8 cellular contexts compared by ENCODE assay signal in the genomic region with DNA sequence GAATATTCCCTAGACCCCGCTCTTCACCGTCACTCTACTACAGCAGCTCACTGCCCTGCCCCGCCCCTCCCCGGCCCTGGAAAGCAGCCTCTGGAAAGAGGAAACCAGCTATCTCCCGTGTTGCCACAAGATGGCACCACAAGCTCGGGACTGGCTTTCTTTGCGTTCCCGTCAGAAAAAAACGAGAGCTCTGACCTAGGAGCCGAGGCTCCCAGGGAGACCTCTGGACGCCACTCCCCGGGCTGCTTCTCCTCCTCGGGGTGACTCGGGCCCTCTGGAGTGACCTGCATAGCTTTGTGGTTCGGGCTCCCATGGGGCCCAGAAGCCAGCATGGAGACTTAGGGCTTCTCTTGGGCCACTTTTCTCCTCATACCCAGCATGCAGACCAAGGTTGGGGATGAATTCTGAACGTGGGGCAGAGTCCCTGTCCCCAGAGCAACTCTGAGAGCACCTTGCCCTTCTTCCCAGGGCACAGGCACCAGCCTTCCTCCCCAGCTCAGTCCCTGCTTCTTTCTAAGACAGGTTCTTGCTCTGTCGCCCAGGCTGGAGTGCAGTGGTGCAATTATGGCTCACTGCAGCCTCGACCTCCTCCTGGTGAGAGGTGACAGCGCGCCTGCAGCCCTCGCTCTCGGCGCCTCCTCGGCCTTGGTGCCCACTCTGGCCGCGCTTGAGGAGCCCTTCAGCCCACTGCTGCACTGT. TPM values are rescaled to one million over a fixed set of nuclear protein-coding genes. Genes with fewer than 3 reads are reported as not detected.
DNase-seq lines count a peak whose midpoint lies in the region; ATAC-seq and TF ChIP-seq lines count a peak whose summit lies in the region.

No MANE protein-coding gene starts in this region.

- peak overlapping the region in 3 of 4 donors; percentile 16 to 56 (median 18) for H3K4me3 ChIP-seq in esophagus squamous epithelium

- H3K36me3 Mint-ChIP-seq in natural killer cell = no peaks in the 10 kb centered on the region
- H3K36me3 Mint-ChIP-seq in stimulated activated memory B cell treated with anti-CD40 and anti-IgM and Interleukin-4, amounts not matched to agents 10 μg/mL and 1 μg/mL and 100 μg/mL, for 72 hours = no peaks in the 10 kb centered on the region

- H3K36me3 ChIP-seq in esophagus squamous epithelium = no peaks in the 10 kb centered on the region

- TF ChIP-seq CTCF in esophagus squamous epithelium (IDR thresholded peaks at IDR 0.05) (peak; percentile 70 to 93 (median 87)), natural killer cell (IDR thresholded peaks at IDR 0.05) (peak; percentile 77)

- no peak for TF ChIP-seq EP300 in Ishikawa (IDR thresholded peaks at IDR 0.05; ENCODE audit: borderline replicate concordance)

- H3K27ac ChIP-seq in esophagus squamous epithelium = no peak overlapping the region

- H3K9me3 Mint-ChIP-seq in natural killer cell = no peaks in the 10 kb centered on the region
- H3K9me3 Mint-ChIP-seq in stimulated activated memory B cell treated with anti-CD40 and anti-IgM and Interleukin-4, amounts not matched to agents 10 μg/mL and 1 μg/mL and 100 μg/mL, for 72 hours = no peaks in the 10 kb centered on the region

- peaks cover 0 to 13% (median 0%) of the 10 kb centered on the region in 4 donors for H3K27me3 ChIP-seq in esophagus squamous epithelium

- H3K27me3 Mint-ChIP-seq in natural killer cell (ENCODE audit: low read depth in 2 of 2) = peaks cover 26% of the 10 kb centered on the region in 2 donors
- H3K27me3 Mint-ChIP-seq in stimulated activated memory B cell treated with anti-CD40 and anti-IgM and Interleukin-4, amounts not matched to agents 10 μg/mL and 1 μg/mL and 100 μg/mL, for 72 hours = peaks cover 33% of the 10 kb centered on the region

- TF ChIP-seq POLR2A in esophagus squamous epithelium (IDR thresholded peaks at IDR 0.05) = no peak

- 8 to 30% methylated on average over 12 to 13 of the region's 26 CpGs for WGBS in esophagus squamous epithelium, 2 donors

- ATAC-seq in natural killer cell (peak; percentile 80 to 91 (median 88)), HG03571 (IDR thresholded peaks at IDR 0.05; ENCODE audit: unreplicated experiment) (no peak)
- peak; percentile 75 for ATAC-seq in stimulated activated memory B cell treated with anti-CD40 and anti-IgM and Interleukin-4, amounts not matched to agents 10 μg/mL and 1 μg/mL and 100 μg/mL, for 72 hours

- H3K4me1 ChIP-seq in esophagus squamous epithelium = peaks cover 8 to 14% (median 11%) of the 10 kb centered on the region in 3 donors

- H3K4me1 Mint-ChIP-seq in natural killer cell = peaks cover 0 to 7% of the 10 kb centered on the region in 2 donors
- peaks cover 26% of the 10 kb centered on the region for H3K4me1 Mint-ChIP-seq in stimulated activated memory B cell treated with anti-CD40 and anti-IgM and Interleukin-4, amounts not matched to agents 10 μg/mL and 1 μg/mL and 100 μg/mL, for 72 hours

- no peak overlapping the region for H3K4me3 Mint-ChIP-seq in natural killer cell
- H3K4me3 Mint-ChIP-seq in stimulated activated memory B cell treated with anti-CD40 and anti-IgM and Interleukin-4, amounts not matched to agents 10 μg/mL and 1 μg/mL and 100 μg/mL, for 72 hours = peak overlapping the region; percentile 59

- intact Hi-C loops in esophagus squamous epithelium (cut with DNase I) = no loop called here
- intact Hi-C loops in natural killer cell (cut with micrococcal nuclease) = loop anchor here (5.0 kb wide), 1 partner anchor 349 kb away; no protein-coding TSS in a partner anchor

- no peak overlapping the region for H3K27ac Mint-ChIP-seq in natural killer cell
- peak overlapping the region; percentile 8 for H3K27ac Mint-ChIP-seq in stimulated activated memory B cell treated with anti-CD40 and anti-IgM and Interleukin-4, amounts not matched to agents 10 μg/mL and 1 μg/mL and 100 μg/mL, for 72 hours

- peak; percentile 99 for TF ChIP-seq RAD21 in Ishikawa (IDR thresholded peaks at IDR 0.05; ENCODE audit: low read depth)

- DNase-seq in DMS153 (lab: John Stamatoyannopoulos, UW) (peak; percentile 52), OCI-M2 (lab: John Stamatoyannopoulos, UW; ENCODE audit: unreplicated experiment) (peak; percentile 24), esophagus squamous epithelium (lab: John Stamatoyannopoulos, UW) (no peak), natural killer cell (peak; percentile 58)
- DNase-seq in activated T-cell treated with anti-CD3 and anti-CD28 coated beads, Interleukin-2, amount 50 U/mL, for 1 hour = peak; percentile 81

- H3K9me3 ChIP-seq in esophagus squamous epithelium = no peaks in the 10 kb centered on the region

TF ChIP-seq in Ishikawa, 13 proteins besides CTCF, POLR2A, EP300 and RAD21:
- TF ChIP-seq, protein P1, sequence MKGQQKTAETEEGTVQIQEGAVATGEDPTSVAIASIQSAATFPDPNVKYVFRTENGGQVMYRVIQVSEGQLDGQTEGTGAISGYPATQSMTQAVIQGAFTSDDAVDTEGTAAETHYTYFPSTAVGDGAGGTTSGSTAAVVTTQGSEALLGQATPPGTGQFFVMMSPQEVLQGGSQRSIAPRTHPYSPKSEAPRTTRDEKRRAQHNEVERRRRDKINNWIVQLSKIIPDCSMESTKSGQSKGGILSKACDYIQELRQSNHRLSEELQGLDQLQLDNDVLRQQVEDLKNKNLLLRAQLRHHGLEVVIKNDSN (IDR thresholded peaks at IDR 0.05) = no peak
- TF ChIP-seq TCF12 (IDR thresholded peaks at IDR 0.05; ENCODE audit: low read depth) (no peak), FOXM1 (IDR thresholded peaks at IDR 0.05; ENCODE audit: borderline replicate concordance, low read depth) (no peak), EGR1 (IDR thresholded peaks at IDR 0.05) (no peak), CREB1 (IDR thresholded peaks at IDR 0.05; ENCODE audit: low read depth) (no peak), TAF1 (IDR thresholded peaks at IDR 0.05; ENCODE audit: low read depth) (no peak), ZBTB7A (IDR thresholded peaks at IDR 0.05; ENCODE audit: low read depth) (no peak), MAX (IDR thresholded peaks at IDR 0.05) (no peak), CEBPB (IDR thresholded peaks at IDR 0.05) (no peak), NFIC (IDR thresholded peaks at IDR 0.05) (no peak), YY1 (IDR thresholded peaks at IDR 0.05; ENCODE audit: low read depth) (no peak), TEAD4 (IDR thresholded peaks at IDR 0.05) (no peak)
- TF ChIP-seq, protein P2, sequence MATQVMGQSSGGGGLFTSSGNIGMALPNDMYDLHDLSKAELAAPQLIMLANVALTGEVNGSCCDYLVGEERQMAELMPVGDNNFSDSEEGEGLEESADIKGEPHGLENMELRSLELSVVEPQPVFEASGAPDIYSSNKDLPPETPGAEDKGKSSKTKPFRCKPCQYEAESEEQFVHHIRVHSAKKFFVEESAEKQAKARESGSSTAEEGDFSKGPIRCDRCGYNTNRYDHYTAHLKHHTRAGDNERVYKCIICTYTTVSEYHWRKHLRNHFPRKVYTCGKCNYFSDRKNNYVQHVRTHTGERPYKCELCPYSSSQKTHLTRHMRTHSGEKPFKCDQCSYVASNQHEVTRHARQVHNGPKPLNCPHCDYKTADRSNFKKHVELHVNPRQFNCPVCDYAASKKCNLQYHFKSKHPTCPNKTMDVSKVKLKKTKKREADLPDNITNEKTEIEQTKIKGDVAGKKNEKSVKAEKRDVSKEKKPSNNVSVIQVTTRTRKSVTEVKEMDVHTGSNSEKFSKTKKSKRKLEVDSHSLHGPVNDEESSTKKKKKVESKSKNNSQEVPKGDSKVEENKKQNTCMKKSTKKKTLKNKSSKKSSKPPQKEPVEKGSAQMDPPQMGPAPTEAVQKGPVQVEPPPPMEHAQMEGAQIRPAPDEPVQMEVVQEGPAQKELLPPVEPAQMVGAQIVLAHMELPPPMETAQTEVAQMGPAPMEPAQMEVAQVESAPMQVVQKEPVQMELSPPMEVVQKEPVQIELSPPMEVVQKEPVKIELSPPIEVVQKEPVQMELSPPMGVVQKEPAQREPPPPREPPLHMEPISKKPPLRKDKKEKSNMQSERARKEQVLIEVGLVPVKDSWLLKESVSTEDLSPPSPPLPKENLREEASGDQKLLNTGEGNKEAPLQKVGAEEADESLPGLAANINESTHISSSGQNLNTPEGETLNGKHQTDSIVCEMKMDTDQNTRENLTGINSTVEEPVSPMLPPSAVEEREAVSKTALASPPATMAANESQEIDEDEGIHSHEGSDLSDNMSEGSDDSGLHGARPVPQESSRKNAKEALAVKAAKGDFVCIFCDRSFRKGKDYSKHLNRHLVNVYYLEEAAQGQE (IDR thresholded peaks at IDR 0.05; ENCODE audit: low read depth) = no peak
TF ChIP-seq in Ishikawa: peak in this region for 0.

RNA-seq across cellular contexts. Expression of gene STOML1, which starts 19.0 kb away (rescaled TPM):
- total RNA-seq in esophagus squamous epithelium (10 to 100 TPM in 2 of 4 donors, 1 to 10 TPM in 2; 8.3 to 14.8 (median 11.1) TPM), natural killer cell (1 to 10 TPM; 5.6 to 8.2 (median 7.0) TPM)

RNA-seq across cellular contexts. Expression of gene PML, which starts 21.4 kb away (rescaled TPM):
- 10 to 100 TPM; 34.0 to 52.3 (median 44.5) TPM for total RNA-seq in esophagus squamous epithelium
- 10 to 100 TPM; 65.8 to 68.7 (median 67.6) TPM for total RNA-seq in natural killer cell

RNA-seq across cellular contexts. Expression of gene LOXL1, which starts 46.9 kb away (rescaled TPM):
- total RNA-seq in esophagus squamous epithelium (1 to 10 TPM; 4.3 to 7.7 (median 6.3) TPM), natural killer cell (1 to 10 TPM; 1.1 to 1.4 (median 1.3) TPM)
